Comparison of ENCODE assay signal across 11 cellular contexts in genomic region chr3:120090422-120090821, GRCh38. TPM values are rescaled to one million over a fixed set of nuclear protein-coding genes. Genes with fewer than 3 reads are reported as not detected.
DNase-seq lines count a peak whose midpoint lies in the region; ATAC-seq and TF ChIP-seq lines count a peak whose summit lies in the region.
"Had no signal": no experiment of that assay in that cellular context is flagged by ENCODE, and none has a peak within 500 bp of the region (broad histone marks: within the 10 kb centered on the region; RNA-seq: fewer than 3 reads in every experiment).

No MANE protein-coding gene starts in this region.

- peaks cover 21% of the 10 kb centered on the region for H3K36me3 Mint-ChIP-seq in activated T-cell treated with anti-CD3 and anti-CD28 coated beads, Interleukin-2, amount 50 U/mL, for 24 hours (ENCODE audit: low read depth)

- H3K4me3 ChIP-seq in DND-41 (ENCODE audit: low read depth in 1 of 2, low read length in 2 of 2): peak overlapping the region; percentile 88 to 92; a peak in 3 of 4 replicates
- H3K4me3 ChIP-seq in OCI-LY1 (ENCODE audit: low read depth, low read length, poor library complexity, severe bottlenecking): peak overlapping the region; percentile 84
- H3K4me3 ChIP-seq in fibroblast of lung (replicated peaks in 1 of 4; ENCODE audit: control extremely low read depth in 1 of 4, insufficient read depth in 1 of 4, low read depth in 3 of 4, low read length in 4 of 4): peak overlapping the region; percentile 77 to 98 (median 86)
- H3K4me3 ChIP-seq in sigmoid colon: peak overlapping the region in 3 of 4 donors; percentile 67 to 96 (median 80)
- H3K4me3 ChIP-seq: testis had no signal

- no peaks in the 10 kb centered on the region for H3K27me3 Mint-ChIP-seq in activated T-cell treated with anti-CD3 and anti-CD28 coated beads, Interleukin-2, amount 50 U/mL, for 24 hours

- H3K4me3 Mint-ChIP-seq in activated T-cell treated with anti-CD3 and anti-CD28 coated beads, Interleukin-2, amount 50 U/mL, for 24 hours: no peak overlapping the region

- no peak for TF ChIP-seq POLR2A in sigmoid colon (IDR thresholded peaks at IDR 0.05)

- DNase-seq in DND-41: no peak
- DNase-seq in fibroblast of lung (ENCODE audit: low read depth in 2 of 2): no peak
- DNase-seq in sigmoid colon: no peak
- DNase-seq in HUDEP-2 (lab: John Stamatoyannopoulos, UW; ENCODE audit: unreplicated experiment in 76 of 76): no peak
- DNase-seq in activated T-cell treated with anti-CD3 and anti-CD28 coated beads, Interleukin-2, amount 50 U/mL, for 24 hours: no peak
- no peak for DNase-seq in NCI-H2227 (lab: John Stamatoyannopoulos, UW; ENCODE audit: unreplicated experiment)
- no peak for DNase-seq in SKM-1 treated with dmso at 0.1 percent for 144 hours (lab: John Stamatoyannopoulos, UW; ENCODE audit: unreplicated experiment)
- DNase-seq: EL, NCI-H1105 treated with DMSO at 0.1 percent for 48 hours, testis had no signal

- no peak for ATAC-seq in DND-41 (ENCODE audit: insufficient read depth, low read depth)

- H3K27ac ChIP-seq in DND-41 (ENCODE audit: low read length) (peak overlapping the region; percentile 19; the same call in 1 of the 2 replicates), OCI-LY1 (ENCODE audit: low read depth, low read length, poor library complexity, severe bottlenecking) (no peak overlapping the region), fibroblast of lung (ENCODE audit: insufficient read depth, low read length) (no peak overlapping the region), sigmoid colon (no peak overlapping the region)
- H3K27ac ChIP-seq: testis had no signal

- H3K9me2 ChIP-seq in OCI-LY1 (ENCODE audit: low read depth, low read length): no peaks in the 10 kb centered on the region

- H4K20me1 ChIP-seq in DND-41 (ENCODE audit: insufficient read depth, low read length): peaks cover 71% of the 10 kb centered on the region
- H4K20me1 ChIP-seq in OCI-LY1 (ENCODE audit: insufficient read depth, low read length): no peaks in the 10 kb centered on the region
- peaks cover 16% of the 10 kb centered on the region for H4K20me1 ChIP-seq in fibroblast of lung (ENCODE audit: control insufficient read depth, extremely low read depth, insufficient read depth, low read length)

- H3K79me2 ChIP-seq in DND-41 (ENCODE audit: insufficient read depth, low read length) (peaks cover 84% of the 10 kb centered on the region), OCI-LY1 (ENCODE audit: insufficient read depth, low read length) (peaks cover 83% of the 10 kb centered on the region), fibroblast of lung (ENCODE audit: control insufficient read depth, insufficient read depth, low read length) (peaks cover 81% of the 10 kb centered on the region)

- no peak overlapping the region for H3K27ac Mint-ChIP-seq in activated T-cell treated with anti-CD3 and anti-CD28 coated beads, Interleukin-2, amount 50 U/mL, for 24 hours

- H2AFZ ChIP-seq in DND-41 (ENCODE audit: low read depth, low read length) (no peak overlapping the region), OCI-LY1 (ENCODE audit: low read length) (no peak overlapping the region), fibroblast of lung (ENCODE audit: low read length) (no peak overlapping the region)

- no peaks in the 10 kb centered on the region for H3K27me3 ChIP-seq in DND-41 (ENCODE audit: insufficient read depth, low read length, poor library complexity)
- H3K27me3 ChIP-seq in OCI-LY1 (ENCODE audit: insufficient read depth, low read length): no peaks in the 10 kb centered on the region
- no peaks in the 10 kb centered on the region for H3K27me3 ChIP-seq in fibroblast of lung (ENCODE audit: control insufficient read depth, insufficient read depth, low read length)
- no peaks in the 10 kb centered on the region for H3K27me3 ChIP-seq in sigmoid colon
- H3K27me3 ChIP-seq: testis had no signal

- TF ChIP-seq CTCF in DND-41 (IDR thresholded peaks at IDR 0.05; ENCODE audit: borderline replicate concordance, extremely low read depth, low read length, poor library complexity, severe bottlenecking) (no peak), OCI-LY1 (IDR thresholded peaks at IDR 0.05; ENCODE audit: low read length) (no peak), fibroblast of lung (conservative IDR thresholded peaks at IDR 0.05 in 1 of 2, IDR thresholded peaks at IDR 0.05 in 1 of 2; ENCODE audit: low read depth in 1 of 2, low read length in 2 of 2) (no peak), sigmoid colon (IDR thresholded peaks at IDR 0.05) (no peak)

- 33 to 74% methylated on average over 1 of the region's 1 CpG for WGBS in sigmoid colon, 2 donors

- intact Hi-C loops in sigmoid colon (cut with DNase I): loop anchor here (10.0 kb wide), 5 partner anchors 254 to 504 kb away; partner anchors contain the start of genes CFAP91, COX17, LRRC58 and NDUFB4

- H3K9me3 Mint-ChIP-seq in activated T-cell treated with anti-CD3 and anti-CD28 coated beads, Interleukin-2, amount 50 U/mL, for 24 hours: no peaks in the 10 kb centered on the region

- H3K4me1 Mint-ChIP-seq in activated T-cell treated with anti-CD3 and anti-CD28 coated beads, Interleukin-2, amount 50 U/mL, for 24 hours (ENCODE audit: low read depth): peaks cover 26% of the 10 kb centered on the region

- H3K9ac ChIP-seq in DND-41 (ENCODE audit: low read depth, low read length): peak overlapping the region; percentile 93
- H3K9ac ChIP-seq in OCI-LY1 (ENCODE audit: low read length): peak overlapping the region; percentile 79
- H3K9ac ChIP-seq in fibroblast of lung (ENCODE audit: insufficient read depth, low read length): no peak overlapping the region

- H3K4me2 ChIP-seq in DND-41 (ENCODE audit: insufficient read depth, low read length) (peak overlapping the region; percentile 84), OCI-LY1 (ENCODE audit: low read length) (peak overlapping the region; percentile 78), fibroblast of lung (ENCODE audit: extremely low read depth, insufficient read depth, low read length) (peak overlapping the region; percentile 76)

- TF ChIP-seq EP300 in sigmoid colon (IDR thresholded peaks at IDR 0.05): no peak

- H3K9me3 ChIP-seq in DND-41 (ENCODE audit: insufficient read depth, low read length, severe bottlenecking): no peaks in the 10 kb centered on the region
- H3K9me3 ChIP-seq in OCI-LY1 (ENCODE audit: low read length): no peaks in the 10 kb centered on the region
- H3K9me3 ChIP-seq in fibroblast of lung (ENCODE audit: control insufficient read depth, insufficient read depth, low read depth, low read length): no peaks in the 10 kb centered on the region
- no peaks in the 10 kb centered on the region for H3K9me3 ChIP-seq in sigmoid colon
- H3K9me3 ChIP-seq: testis had no signal

- H3K36me3 ChIP-seq in DND-41 (ENCODE audit: insufficient read depth, low read length) (peaks cover 16% of the 10 kb centered on the region), OCI-LY1 (ENCODE audit: insufficient read depth, low read length) (peaks cover 6% of the 10 kb centered on the region; the same call in 1 of the 2 replicates), fibroblast of lung (ENCODE audit: control insufficient read depth, insufficient read depth, low read length) (peaks cover 2% of the 10 kb centered on the region), sigmoid colon (no peaks in the 10 kb centered on the region)

- 0 out of 2 replicates have a peak, but pooled peaks cover 2% of the 10 kb centered on the region for H3F3A ChIP-seq in OCI-LY1 (ENCODE audit: insufficient read depth, low read length)

- H3K4me1 ChIP-seq in DND-41 (ENCODE audit: insufficient read depth, low read length) (peaks cover 50% of the 10 kb centered on the region), OCI-LY1 (ENCODE audit: insufficient read depth, low read length, severe bottlenecking) (peaks cover 37% of the 10 kb centered on the region), fibroblast of lung (ENCODE audit: control insufficient read depth, extremely low read depth, insufficient read depth, low read length) (no peaks in the 10 kb centered on the region), sigmoid colon (peaks cover 0 to 50% (median 39%) of the 10 kb centered on the region in 4 donors)

RNA-seq across cellular contexts. Expression of gene GSK3B, which starts 3.8 kb away (rescaled TPM):
- total RNA-seq in fibroblast of lung (37.3 and 37.5 TPM in 2 replicates), sigmoid colon (10 to 100 TPM; 23.2 to 36.8 (median 27.6) TPM)
- polyA plus RNA-seq in fibroblast of lung (39.5 and 44.8 TPM in 2 replicates), sigmoid colon (10 to 100 TPM; 11.4 to 19.9 (median 17.8) TPM)
- polyA plus RNA-seq in fibroblast of lung (2012): 23.8 and 27.0 TPM in 2 replicates
- 34.3 and 35.1 TPM in 2 replicates for polyA minus RNA-seq in fibroblast of lung (ENCODE audit: low replicate concordance)
